In genomic region chr16:48434653-48435318, GRCh38 we compare ENCODE assay signal across 12 cellular contexts. TPM values are rescaled to one million over a fixed set of nuclear protein-coding genes. Genes with fewer than 3 reads are reported as not detected.
DNase-seq lines count a peak whose midpoint lies in the region; ATAC-seq and TF ChIP-seq lines count a peak whose summit lies in the region.
"Had no signal": no experiment of that assay in that cellular context is flagged by ENCODE, and none has a peak within 500 bp of the region (broad histone marks: within the 10 kb centered on the region; RNA-seq: fewer than 3 reads in every experiment).

No MANE protein-coding gene starts in this region.

- peak; percentile 65 for ATAC-seq in Right ventricle myocardium superior (ENCODE audit: poor library complexity)
- ATAC-seq in upper lobe of left lung (ENCODE audit: low FRiP score in 2 of 2), result peak; percentile 41 to 75
- ATAC-seq in GM19455 (IDR thresholded peaks at IDR 0.05; ENCODE audit: unreplicated experiment), result no peak

- no peaks in the 10 kb centered on the region for H3K79me2 ChIP-seq in hepatocyte

- H3K9me2 ChIP-seq in hepatocyte (replicated peaks; ENCODE audit: insufficient read depth), result no peaks in the 10 kb centered on the region

- TF ChIP-seq POLR2A in upper lobe of left lung (IDR thresholded peaks at IDR 0.05), result no peak

- TF ChIP-seq EP300 in upper lobe of left lung (IDR thresholded peaks at IDR 0.05), result no peak

- H3K27ac ChIP-seq in right atrium auricular region, result no peak overlapping the region
- peak overlapping the region; percentile 92 for H3K27ac ChIP-seq in hepatocyte
- peak overlapping the region; percentile 27 to 74 (median 35) for H3K27ac ChIP-seq in upper lobe of left lung
- H3K27ac ChIP-seq: colonic mucosa, VCaP had no signal

- no peak overlapping the region for H3K4me3 ChIP-seq in right atrium auricular region
- H3K4me3 ChIP-seq in hepatocyte, result no peak overlapping the region
- H3K4me3 ChIP-seq in upper lobe of left lung, result no peak overlapping the region
- H3K4me3 ChIP-seq: colonic mucosa, thyroid gland had no signal

- TF ChIP-seq CTCF in right atrium auricular region (IDR thresholded peaks at IDR 0.05), result no peak
- TF ChIP-seq CTCF in hepatocyte (IDR thresholded peaks at IDR 0.05; ENCODE audit: poor library complexity), result no peak
- TF ChIP-seq CTCF in upper lobe of left lung (IDR thresholded peaks at IDR 0.05), result no peak

- H3K4me2 ChIP-seq in hepatocyte, result peak overlapping the region; percentile 25

- H3K4me1 ChIP-seq in right atrium auricular region (peaks cover 0 to 8% of the 10 kb centered on the region in 2 donors), hepatocyte (ENCODE audit: insufficient read depth) (peaks cover 16% of the 10 kb centered on the region), upper lobe of left lung (peaks cover 5 to 24% (median 7%) of the 10 kb centered on the region in 4 donors)
- H3K4me1 ChIP-seq: colonic mucosa had no signal

- peak overlapping the region; percentile 41 for H2AFZ ChIP-seq in hepatocyte

- H3K36me3 ChIP-seq in right atrium auricular region (no peaks in the 10 kb centered on the region), hepatocyte (replicated peaks; ENCODE audit: insufficient read depth, low read depth) (no peaks in the 10 kb centered on the region), upper lobe of left lung (no peaks in the 10 kb centered on the region)
- H3K36me3 ChIP-seq: colonic mucosa, thyroid gland had no signal

- DNase-seq in Right ventricle myocardium superior (peak; percentile 48), right atrium auricular region (ENCODE audit: low spot score) (no peak), SKM-1 treated with dmso at 0.1 percent for 144 hours (lab: John Stamatoyannopoulos, UW; ENCODE audit: unreplicated experiment) (peak; percentile 87), hepatocyte (ENCODE audit: low spot score) (peak; percentile 41), upper lobe of left lung (peak in 1 of 2 donors; percentile 41), NCI-H748 treated with DMSO at 0.1 percent for 48 hours (lab: John Stamatoyannopoulos, UW) (no peak)
- DNase-seq in stimulated activated naive CD4-positive, alpha-beta T cell (lab: John Stamatoyannopoulos, UW), result no peak
- DNase-seq: ACHN, colonic mucosa, thyroid gland had no signal

- H3K9me3 ChIP-seq in right atrium auricular region (no peaks in the 10 kb centered on the region), hepatocyte (ENCODE audit: low read depth) (no peaks in the 10 kb centered on the region), upper lobe of left lung (no peaks in the 10 kb centered on the region)
- H3K9me3 ChIP-seq: colonic mucosa, thyroid gland had no signal

- 50% methylated on average over 4 of the region's 4 CpGs for WGBS in hepatocyte (ENCODE audit: low lambda C conversion rate, missing lambda C conversion rate)
- WGBS in upper lobe of left lung, 2 donors, result 32 to 38% methylated on average over 4 of the region's 4 CpGs

- H3K27me3 ChIP-seq in right atrium auricular region (no peaks in the 10 kb centered on the region), hepatocyte (no peaks in the 10 kb centered on the region), upper lobe of left lung (no peaks in the 10 kb centered on the region)
- H3K27me3 ChIP-seq: colonic mucosa, thyroid gland had no signal

- intact Hi-C loops in Right ventricle myocardium superior (cut with DNase I), result no loop called here

- no peaks in the 10 kb centered on the region for H4K20me1 ChIP-seq in hepatocyte (ENCODE audit: insufficient read depth, poor library complexity, severe bottlenecking)

RNA-seq across cellular contexts. Expression of gene SIAH1, which starts 49.6 kb away (rescaled TPM):
- total RNA-seq in Right ventricle myocardium superior (11.4 TPM), right atrium auricular region (10 to 100 TPM; 12.3 to 18.0 TPM), hepatocyte (40.3 and 45.5 TPM in 2 replicates), upper lobe of left lung (10 to 100 TPM; 19.4 to 45.1 (median 24.9) TPM)
- 38.8 and 39.2 TPM in 2 replicates for polyA plus RNA-seq in hepatocyte

Comparison
In these comparisons a context has a peak if more than half of its experiments do, and no peak if none do; other contexts are left out.
1. DNase-seq: peak in Right ventricle myocardium superior (single experiment), SKM-1 treated with dmso at 0.1 percent for 144 hours (single experiment) and hepatocyte (single experiment); none in right atrium auricular region (single experiment), NCI-H748 treated with DMSO at 0.1 percent for 48 hours (single experiment) and stimulated activated naive CD4-positive, alpha-beta T cell (0 of 6).
2. H3K27ac ChIP-seq: peak in hepatocyte (single experiment) and upper lobe of left lung (4 of 4); none in right atrium auricular region (0 of 2).